26 cellular contexts compared by ENCODE assay signal in genomic region chr2:233482616-233483015, GRCh38.
DNase-seq lines count a peak whose midpoint lies in the region; ATAC-seq and TF ChIP-seq lines count a peak whose summit lies in the region.
"Had no signal": no experiment of that assay in that cellular context is flagged by ENCODE, and none has a peak within 500 bp of the region (broad histone marks: within the 10 kb centered on the region; RNA-seq: fewer than 3 reads in every experiment).

No MANE protein-coding gene starts in this region.

- intact Hi-C loops in cardiac septum (cut with DNase I): loop anchor here (10.0 kb wide), 1 partner anchor 82 kb away; the partner anchor contains the start of gene USP40
- intact Hi-C loops in right cardiac atrium (cut with DNase I): no loop called here
- intact Hi-C loops in psoas muscle (cut with DNase I): no loop called here
- intact Hi-C loops in upper lobe of right lung (cut with DNase I): no loop called here

- WGBS in right cardiac atrium: 62% methylated on average over 5 of the region's 5 CpGs
- 46 to 65% (median 53%) methylated on average over 5 of the region's 5 CpGs for WGBS in psoas muscle, 3 donors

- ATAC-seq in right cardiac atrium: no peak
- no peak for ATAC-seq in foreskin keratinocyte
- ATAC-seq in psoas muscle: no peak
- no peak for ATAC-seq in upper lobe of right lung
- ATAC-seq in HG02981 (IDR thresholded peaks at IDR 0.05; ENCODE audit: unreplicated experiment): no peak
- ATAC-seq: GM12878, mucosa of descending colon had no signal

- TF ChIP-seq CTCF in foreskin keratinocyte (conservative IDR thresholded peaks at IDR 0.05): no peak
- no peak for TF ChIP-seq CTCF in psoas muscle (IDR thresholded peaks at IDR 0.05)
- no peak for TF ChIP-seq CTCF in upper lobe of right lung (IDR thresholded peaks at IDR 0.05)

- no peaks in the 10 kb centered on the region for H3K9me3 ChIP-seq in right cardiac atrium (ENCODE audit: control insufficient read depth, low read length)
- H3K9me3 ChIP-seq in psoas muscle: no peaks in the 10 kb centered on the region
- H3K9me3 ChIP-seq in upper lobe of right lung: no peaks in the 10 kb centered on the region
- H3K9me3 ChIP-seq: BLaER1, Caco-2, left ventricle myocardium inferior, mucosa of descending colon, Peyer's patch, uterus had no signal

- H3K27me3 ChIP-seq in right cardiac atrium (ENCODE audit: control insufficient read depth, insufficient read depth) (no peaks in the 10 kb centered on the region), foreskin keratinocyte (no peaks in the 10 kb centered on the region), psoas muscle (ENCODE audit: insufficient read depth in 3 of 3, low read length in 2 of 3) (no peaks in the 10 kb centered on the region), upper lobe of right lung (no peaks in the 10 kb centered on the region)
- H3K27me3 ChIP-seq: BLaER1, dorsolateral prefrontal cortex, Peyer's patch, uterus had no signal

- peaks cover 3% of the 10 kb centered on the region for H3K4me1 ChIP-seq in right cardiac atrium (ENCODE audit: control insufficient read depth, insufficient read depth, low read length)
- H3K4me1 ChIP-seq in foreskin keratinocyte: peaks cover 26% of the 10 kb centered on the region
- peaks cover 21% of the 10 kb centered on the region for H3K4me1 ChIP-seq in psoas muscle
- peaks cover 32% of the 10 kb centered on the region for H3K4me1 ChIP-seq in upper lobe of right lung
- H3K4me1 ChIP-seq: Peyer's patch, uterus had no signal

- H3K4me3 ChIP-seq in right cardiac atrium (ENCODE audit: low read length): no peak overlapping the region
- H3K4me3 ChIP-seq in psoas muscle: no peak overlapping the region
- no peak overlapping the region for H3K4me3 ChIP-seq in upper lobe of right lung
- H3K4me3 ChIP-seq: BLaER1, dorsolateral prefrontal cortex, GM12878, left ventricle myocardium inferior, mucosa of descending colon, Peyer's patch, uterus had no signal

- H3K36me3 ChIP-seq in psoas muscle (ENCODE audit: insufficient read depth in 1 of 2, low read depth in 1 of 2) (peaks cover 0 to 79% of the 10 kb centered on the region in 2 donors), upper lobe of right lung (peaks cover 39% of the 10 kb centered on the region)
- H3K36me3 ChIP-seq: uterus had no signal

- no peak overlapping the region for H3K27ac ChIP-seq in right cardiac atrium (ENCODE audit: low read length)
- peak overlapping the region; percentile 61 for H3K27ac ChIP-seq in foreskin keratinocyte
- H3K27ac ChIP-seq in psoas muscle: peak overlapping the region; percentile 56
- peak overlapping the region; percentile 78 for H3K27ac ChIP-seq in upper lobe of right lung
- H3K27ac ChIP-seq: BLaER1, dorsolateral prefrontal cortex, left ventricle myocardium inferior, Peyer's patch, uterus had no signal

- DNase-seq in cardiac septum (ENCODE audit: low spot score) (peak; percentile 58), right cardiac atrium (no peak), foreskin keratinocyte (no peak), psoas muscle (no peak), upper lobe of right lung (peak; percentile 64), NCI-H1436 treated with DMSO at 0.1 percent for 48 hours (lab: John Stamatoyannopoulos, UW) (no peak), NCI-H128 (lab: John Stamatoyannopoulos, UW; ENCODE audit: unreplicated experiment) (no peak)
- DNase-seq: activated CD4-positive, alpha-beta T cell treated with anti-CD3 and anti-CD28 coated beads, Interleukin-2, amount 10 ng/mL, durations not matched to agents 24 days and 14 days; activated CD8-positive, alpha-beta memory T cell treated with anti-CD3 and anti-CD28 coated beads, Interleukin-2, amount 50 U/mL, for 4 hours; activated naive CD8-positive, alpha-beta T cell treated with anti-CD3 and anti-CD28 coated beads for 36 hours; Caco-2; central memory CD4-positive, alpha-beta T cell; DND-41; dorsolateral prefrontal cortex; H9; left ventricle myocardium inferior; mucosa of descending colon; NCI-H187; NCI-H2171 treated with DMSO at 0.1 percent for 48 hours; NCI-H526; Peyer's patch; T-helper 1 cell; uterus had no signal

Comparison
In these comparisons a context has a peak if more than half of its experiments do, and no peak if none do; other contexts are left out.
1. DNase-seq: peak in cardiac septum (single experiment) and upper lobe of right lung (single experiment); none in right cardiac atrium (0 of 3), foreskin keratinocyte (0 of 2), psoas muscle (0 of 2), NCI-H1436 treated with DMSO at 0.1 percent for 48 hours (single experiment) and NCI-H128 (single experiment).